In the genomic region with DNA sequence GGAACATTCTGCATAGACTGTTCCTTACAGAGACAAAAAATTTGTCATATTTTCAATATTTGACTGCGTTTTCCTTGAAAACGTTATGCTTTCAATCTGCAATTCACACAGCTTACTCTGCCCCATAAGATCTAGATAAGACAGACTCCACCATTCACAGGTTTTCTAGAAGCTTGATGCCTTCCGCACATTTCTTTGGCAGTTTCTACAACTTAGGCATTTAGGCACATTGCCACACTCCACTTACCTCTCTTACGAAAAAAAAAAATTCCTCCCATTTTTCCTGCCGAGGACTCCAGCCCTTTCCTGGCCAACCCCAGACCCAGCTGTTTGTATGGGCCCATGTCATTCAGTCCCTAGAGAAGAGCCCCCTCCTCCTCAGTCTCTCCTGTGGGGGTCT, we compare ENCODE assay signal across 5 cellular contexts. TPM values are rescaled to one million over a fixed set of nuclear protein-coding genes. Genes with fewer than 3 reads are reported as not detected.
"Had no signal": no experiment of that assay in that cellular context is flagged by ENCODE, and none has a peak within 500 bp of the region (broad histone marks: within the 10 kb centered on the region; RNA-seq: fewer than 3 reads in every experiment).

No MANE protein-coding gene starts in this region.

- H3K27ac Mint-ChIP-seq: GM23338, H9 had no signal

- DNase-seq: H9, HCEC 1CT, IMR-90 had no signal

- H3K9me3 Mint-ChIP-seq: GM23338, H9 had no signal

- ATAC-seq: GM23338 had no signal

- H3K4me3 Mint-ChIP-seq: GM23338, H9 had no signal

RNA-seq across cellular contexts. Expression of a gene that starts 11.2 kb away (rescaled TPM):
- total RNA-seq: HT-29, IMR-90 had no signal
